In the genomic region with DNA sequence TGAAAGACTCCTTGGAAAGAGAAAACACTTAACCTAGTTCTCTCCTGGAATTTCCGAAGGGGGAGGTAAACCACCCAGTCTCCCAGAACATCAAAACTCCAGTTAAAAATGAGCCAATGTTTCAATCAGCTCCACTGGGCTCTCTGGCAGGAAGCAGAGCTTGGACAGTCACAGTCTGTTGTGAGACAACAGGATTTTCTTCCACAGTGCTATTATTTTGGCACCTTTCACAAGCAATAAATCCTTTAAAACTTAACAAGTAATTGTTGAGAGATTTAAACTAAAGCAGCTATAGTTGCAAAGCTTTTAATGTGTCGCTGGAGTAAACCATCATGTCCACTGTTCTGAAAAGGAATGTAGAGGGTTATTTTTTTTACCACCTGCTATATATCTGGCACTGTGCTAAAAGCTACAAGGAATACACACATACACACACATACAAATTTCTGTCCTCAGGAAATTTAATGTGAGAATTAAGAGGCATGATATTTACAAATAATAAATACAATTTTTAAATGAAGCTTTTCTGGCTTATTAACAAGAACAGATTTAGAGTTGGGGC, we compare ENCODE assay signal across 20 cellular contexts.
DNase-seq lines count a peak whose midpoint lies in the region; ATAC-seq and TF ChIP-seq lines count a peak whose summit lies in the region.
"Had no signal": no experiment of that assay in that cellular context is flagged by ENCODE, and none has a peak within 500 bp of the region (broad histone marks: within the 10 kb centered on the region; RNA-seq: fewer than 3 reads in every experiment).

No MANE protein-coding gene starts in this region.

- H3K27me3 ChIP-seq in GM23338 (ENCODE audit: insufficient read depth) = no peaks in the 10 kb centered on the region

- peaks cover 37% of the 10 kb centered on the region for H3K36me3 Mint-ChIP-seq in GM23338 (ENCODE audit: low read depth)
- no peaks in the 10 kb centered on the region for H3K36me3 Mint-ChIP-seq in T-helper 17 cell (ENCODE audit: low read depth)
- H3K36me3 Mint-ChIP-seq: CD8-positive, alpha-beta memory T cell had no signal

- no peak overlapping the region for H3K4me2 ChIP-seq in GM23338

- H3K9me3 ChIP-seq in T-helper 17 cell (ENCODE audit: control insufficient read depth, low read length, poor library complexity, severe bottlenecking) = no peaks in the 10 kb centered on the region

- H3K27me3 Mint-ChIP-seq in GM23338 (ENCODE audit: insufficient read depth, low read depth, poor library complexity) = peaks cover 4% of the 10 kb centered on the region
- H3K27me3 Mint-ChIP-seq in T-helper 17 cell = no peaks in the 10 kb centered on the region

- ATAC-seq in GM23338 (no peak), T-helper 17 cell (no peak), GM18517 (IDR thresholded peaks at IDR 0.05; ENCODE audit: unreplicated experiment) (no peak)
- ATAC-seq: Right ventricle myocardium inferior had no signal

- peaks cover 40% of the 10 kb centered on the region for H3K9me3 Mint-ChIP-seq in GM23338

- peaks cover 11% of the 10 kb centered on the region; the same call in 1 of the 2 replicates for H3K36me3 ChIP-seq in GM23338 (ENCODE audit: insufficient read depth)

- in situ Hi-C loops in astrocyte of the spinal cord (cut with HindIII; ENCODE audit: low sequenced_read_pairs) = no loop called here

- H3K27ac ChIP-seq in GM23338 (ENCODE audit: low read depth) = no peak overlapping the region
- H3K27ac ChIP-seq: GM23248 had no signal

- H3K79me2 ChIP-seq in GM23338 (replicated peaks; ENCODE audit: insufficient read depth) = no peaks in the 10 kb centered on the region

- H3K27ac Mint-ChIP-seq in GM23338 (no peak overlapping the region), T-helper 17 cell (no peak overlapping the region)
- H3K27ac Mint-ChIP-seq: CD8-positive, alpha-beta memory T cell had no signal

- TF ChIP-seq CTCF in GM23338 (conservative IDR thresholded peaks at IDR 0.05; ENCODE audit: low read depth in 2 of 2) (no peak), astrocyte of the spinal cord (IDR thresholded peaks at IDR 0.05; ENCODE audit: low read depth, low read length) (no peak)

- peaks cover 8% of the 10 kb centered on the region; the same call in 2 of the 3 replicates for H3K4me1 Mint-ChIP-seq in GM23338
- no peaks in the 10 kb centered on the region for H3K4me1 Mint-ChIP-seq in T-helper 17 cell
- H3K4me1 Mint-ChIP-seq: CD8-positive, alpha-beta memory T cell had no signal

- H3K4me3 Mint-ChIP-seq in GM23338 (no peak overlapping the region), T-helper 17 cell (no peak overlapping the region)
- H3K4me3 Mint-ChIP-seq: CD8-positive, alpha-beta memory T cell had no signal

- H3K4me1 ChIP-seq in GM23338 (ENCODE audit: insufficient read depth) = no peaks in the 10 kb centered on the region

- 0 out of 2 replicates have a peak, but pooled peaks cover 8% of the 10 kb centered on the region for H3K9me2 ChIP-seq in GM23338 (ENCODE audit: insufficient read depth)

- DNase-seq in GM23338 (ENCODE audit: low spot score) = no peak
- peak; percentile 61 for DNase-seq in astrocyte of the spinal cord (ENCODE audit: low read depth, low spot score)
- DNase-seq in left kidney (ENCODE audit: low read depth, low spot score) = peak; percentile 51
- peak; percentile 37 for DNase-seq in retina
- DNase-seq in T-helper 17 cell = no peak
- no peak for DNase-seq in stimulated activated CD4-positive, alpha-beta T cell treated with anti-CD3 and anti-CD28 coated beads, Interleukin-2, amount 100 ng/mL, for 24 hours
- no peak for DNase-seq in middle frontal gyrus (ENCODE audit: extremely low spot score, low spot score)
- DNase-seq: ACHN; C1 segment of cervical spinal cord; CD8-positive, alpha-beta memory T cell; GM23248; HCEC 1CT; MM.1S; NCI-H1092; NCI-H1436 treated with DMSO at 0.1 percent for 48 hours; NCI-H2029 treated with DMSO at 0.1 percent for 48 hours; NCI-H2171; NCI-H69 had no signal

- H2AFZ ChIP-seq in GM23338 = 0 out of 2 replicates have a peak overlapping the region, but pooled peaks have one; percentile 16

- H4K20me1 ChIP-seq in GM23338 (replicated peaks; ENCODE audit: insufficient read depth) = no peaks in the 10 kb centered on the region

- H3K4me3 ChIP-seq in GM23338 = no peak overlapping the region
- H3K4me3 ChIP-seq in astrocyte of the spinal cord (ENCODE audit: low read depth, low read length) = no peak overlapping the region
- H3K4me3 ChIP-seq: GM23248 had no signal

- H3F3A ChIP-seq in GM23338 (replicated peaks; ENCODE audit: low read depth) = no peaks in the 10 kb centered on the region

TF ChIP-seq in GM23338, 12 proteins besides CTCF, POLR2A, EP300 and RAD21 (continues in another document):
- TF ChIP-seq ZNF114 (CRISPR knock-in tag; IDR thresholded peaks at IDR 0.05) = no peak
- TF ChIP-seq EZH2 (IDR thresholded peaks at IDR 0.05; ENCODE audit: low read depth, unreplicated experiment) = no peak
- TF ChIP-seq, protein P1, sequence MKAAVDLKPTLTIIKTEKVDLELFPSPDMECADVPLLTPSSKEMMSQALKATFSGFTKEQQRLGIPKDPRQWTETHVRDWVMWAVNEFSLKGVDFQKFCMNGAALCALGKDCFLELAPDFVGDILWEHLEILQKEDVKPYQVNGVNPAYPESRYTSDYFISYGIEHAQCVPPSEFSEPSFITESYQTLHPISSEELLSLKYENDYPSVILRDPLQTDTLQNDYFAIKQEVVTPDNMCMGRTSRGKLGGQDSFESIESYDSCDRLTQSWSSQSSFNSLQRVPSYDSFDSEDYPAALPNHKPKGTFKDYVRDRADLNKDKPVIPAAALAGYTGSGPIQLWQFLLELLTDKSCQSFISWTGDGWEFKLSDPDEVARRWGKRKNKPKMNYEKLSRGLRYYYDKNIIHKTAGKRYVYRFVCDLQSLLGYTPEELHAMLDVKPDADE (IDR thresholded peaks at IDR 0.05) = no peak
- TF ChIP-seq EZH2phosphoT487 (IDR thresholded peaks at IDR 0.05; ENCODE audit: unreplicated experiment) = no peak
- no peak for TF ChIP-seq JUNB (IDR thresholded peaks at IDR 0.05; ENCODE audit: unreplicated experiment)
- TF ChIP-seq, protein P2, sequence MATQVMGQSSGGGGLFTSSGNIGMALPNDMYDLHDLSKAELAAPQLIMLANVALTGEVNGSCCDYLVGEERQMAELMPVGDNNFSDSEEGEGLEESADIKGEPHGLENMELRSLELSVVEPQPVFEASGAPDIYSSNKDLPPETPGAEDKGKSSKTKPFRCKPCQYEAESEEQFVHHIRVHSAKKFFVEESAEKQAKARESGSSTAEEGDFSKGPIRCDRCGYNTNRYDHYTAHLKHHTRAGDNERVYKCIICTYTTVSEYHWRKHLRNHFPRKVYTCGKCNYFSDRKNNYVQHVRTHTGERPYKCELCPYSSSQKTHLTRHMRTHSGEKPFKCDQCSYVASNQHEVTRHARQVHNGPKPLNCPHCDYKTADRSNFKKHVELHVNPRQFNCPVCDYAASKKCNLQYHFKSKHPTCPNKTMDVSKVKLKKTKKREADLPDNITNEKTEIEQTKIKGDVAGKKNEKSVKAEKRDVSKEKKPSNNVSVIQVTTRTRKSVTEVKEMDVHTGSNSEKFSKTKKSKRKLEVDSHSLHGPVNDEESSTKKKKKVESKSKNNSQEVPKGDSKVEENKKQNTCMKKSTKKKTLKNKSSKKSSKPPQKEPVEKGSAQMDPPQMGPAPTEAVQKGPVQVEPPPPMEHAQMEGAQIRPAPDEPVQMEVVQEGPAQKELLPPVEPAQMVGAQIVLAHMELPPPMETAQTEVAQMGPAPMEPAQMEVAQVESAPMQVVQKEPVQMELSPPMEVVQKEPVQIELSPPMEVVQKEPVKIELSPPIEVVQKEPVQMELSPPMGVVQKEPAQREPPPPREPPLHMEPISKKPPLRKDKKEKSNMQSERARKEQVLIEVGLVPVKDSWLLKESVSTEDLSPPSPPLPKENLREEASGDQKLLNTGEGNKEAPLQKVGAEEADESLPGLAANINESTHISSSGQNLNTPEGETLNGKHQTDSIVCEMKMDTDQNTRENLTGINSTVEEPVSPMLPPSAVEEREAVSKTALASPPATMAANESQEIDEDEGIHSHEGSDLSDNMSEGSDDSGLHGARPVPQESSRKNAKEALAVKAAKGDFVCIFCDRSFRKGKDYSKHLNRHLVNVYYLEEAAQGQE (IDR thresholded peaks at IDR 0.05; ENCODE audit: unreplicated experiment) = no peak
- no peak for TF ChIP-seq STAT1 (IDR thresholded peaks at IDR 0.05; ENCODE audit: unreplicated experiment)

Comparison
In these comparisons a context has a peak if more than half of its experiments do, and no peak if none do; other contexts are left out.
1. DNase-seq: peak in astrocyte of the spinal cord (single experiment), left kidney (single experiment) and retina (single experiment); none in GM23338 (single experiment), T-helper 17 cell (0 of 3), stimulated activated CD4-positive, alpha-beta T cell treated with anti-CD3 and anti-CD28 coated beads, Interleukin-2, amount 100 ng/mL, for 24 hours (0 of 2) and middle frontal gyrus (single experiment).